ENCODE assay signal across 28 cellular contexts in the genomic region with DNA sequence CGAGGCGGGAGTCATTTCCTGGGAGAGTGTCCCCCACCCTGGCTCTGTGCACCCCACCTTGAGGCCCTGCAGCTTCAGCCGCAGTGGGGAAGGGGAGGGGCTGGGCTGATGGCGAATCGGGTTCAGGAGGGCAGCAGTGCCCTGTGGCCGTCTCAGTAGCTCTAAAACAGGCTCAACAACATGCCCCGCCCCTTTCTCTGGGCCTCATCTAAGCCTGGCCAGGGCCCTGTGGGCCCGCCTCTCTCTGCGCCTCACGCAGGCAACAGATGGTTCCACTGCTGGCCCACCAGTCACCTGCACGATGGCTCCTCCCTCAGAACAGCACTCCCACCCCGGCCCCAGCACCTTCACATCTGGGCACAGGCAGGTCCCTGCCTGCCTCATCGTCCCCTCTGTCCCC. TPM values are rescaled to one million over a fixed set of nuclear protein-coding genes. Genes with fewer than 3 reads are reported as not detected.
DNase-seq lines count a peak whose midpoint lies in the region; ATAC-seq and TF ChIP-seq lines count a peak whose summit lies in the region.
"Had no signal": no experiment of that assay in that cellular context is flagged by ENCODE, and none has a peak within 500 bp of the region (broad histone marks: within the 10 kb centered on the region; RNA-seq: fewer than 3 reads in every experiment).

No MANE protein-coding gene starts in this region.

- CTCF ChIA-PET in HEK293T (lab: Yijun Ruan, JAX): no interaction called here

- H3K4me3 ChIP-seq in right atrium auricular region (no peak overlapping the region), endodermal cell (ENCODE audit: low read length) (no peak overlapping the region), ascending aorta (no peak overlapping the region)
- H3K4me3 ChIP-seq: GM23248, SK-N-MC, skin epidermis had no signal

- no peaks in the 10 kb centered on the region for H3K36me3 Mint-ChIP-seq in endodermal cell (ENCODE audit: low read depth)

- intact Hi-C loops in cardiac septum (cut with DNase I) (no loop called here), ascending aorta (cut with DNase I) (no loop called here)

- H3K9me3 Mint-ChIP-seq in endodermal cell: peaks cover 16% of the 10 kb centered on the region

- H3K4me1 Mint-ChIP-seq in endodermal cell: no peaks in the 10 kb centered on the region
- H3K4me1 Mint-ChIP-seq: activated CD4-positive, alpha-beta T cell treated with anti-CD3 and anti-CD28 coated beads, Interleukin-2, amount 10 ng/mL, durations not matched to agents 24 days and 14 days; activated naive CD8-positive, alpha-beta T cell treated with anti-CD3 and anti-CD28 coated beads, Interleukin-2, amount 10 ng/mL, durations not matched to agents 7 days and 5 days had no signal

- peak; percentile 62 for DNase-seq in cardiac septum (ENCODE audit: low spot score)
- no peak for DNase-seq in right atrium auricular region (ENCODE audit: low spot score)
- DNase-seq in endodermal cell: peak; percentile 69
- peak; percentile 81 for DNase-seq in left kidney (ENCODE audit: low read depth, low spot score)
- DNase-seq in pons (ENCODE audit: low spot score): no peak
- DNase-seq in HEK293T (ENCODE audit: extremely low spot score): no peak
- no peak for DNase-seq in ascending aorta (ENCODE audit: low spot score in 2 of 2)
- DNase-seq: activated CD4-positive, alpha-beta T cell treated with anti-CD3 and anti-CD28 coated beads, Interleukin-2, amount 10 ng/mL, durations not matched to agents 24 days and 14 days; activated gamma-delta T cell; activated naive CD8-positive, alpha-beta T cell treated with anti-CD3 and anti-CD28 coated beads, Interleukin-2, amount 10 ng/mL, durations not matched to agents 7 days and 5 days; activated T-cell treated with anti-CD3 and anti-CD28 coated beads, Interleukin-2, amount 50 U/mL, for 24 hours; CD4-positive, alpha-beta T cell; GM23248; NCI-H1092 treated with DMSO at 0.1 percent for 48 hours; NCI-H187; NCI-H2227 treated with DMSO at 0.1 percent for 48 hours; NCI-H526 treated with DMSO at 0.1 percent for 48 hours; nucleus accumbens had no signal

- H3K9ac ChIP-seq in endodermal cell (ENCODE audit: extremely low read depth, low read length, poor library complexity, severe bottlenecking): no peak overlapping the region
- H3K9ac ChIP-seq: GM23248 had no signal

- POLR2A ChIA-PET in HEK293T (lab: Yijun Ruan, JAX): no interaction called here

- no peaks in the 10 kb centered on the region for H3K36me3 ChIP-seq in right atrium auricular region
- H3K36me3 ChIP-seq in endodermal cell (ENCODE audit: control insufficient read depth, insufficient read depth, low read length): no peaks in the 10 kb centered on the region
- no peaks in the 10 kb centered on the region for H3K36me3 ChIP-seq in ascending aorta

- no peaks in the 10 kb centered on the region for H3K4me1 ChIP-seq in right atrium auricular region
- no peaks in the 10 kb centered on the region for H3K4me1 ChIP-seq in endodermal cell (ENCODE audit: control insufficient read depth, insufficient read depth, low read length)
- no peaks in the 10 kb centered on the region for H3K4me1 ChIP-seq in ascending aorta

- 84 to 85% methylated on average over 7 to 13 of the region's 13 CpGs for WGBS in endodermal cell (ENCODE audit: insufficient coverage in 1 of 2, insufficient read length in 1 of 2), 2 experiments

- H3K27me3 ChIP-seq in right atrium auricular region (no peaks in the 10 kb centered on the region), endodermal cell (ENCODE audit: control insufficient read depth, insufficient read depth, low read length, poor library complexity, severe bottlenecking) (no peaks in the 10 kb centered on the region), ascending aorta (no peaks in the 10 kb centered on the region)

- H3K27me3 Mint-ChIP-seq in endodermal cell (ENCODE audit: insufficient read depth): no peaks in the 10 kb centered on the region

- TF ChIP-seq CTCF in right atrium auricular region (IDR thresholded peaks at IDR 0.05) (no peak), endodermal cell (conservative IDR thresholded peaks at IDR 0.05) (no peak), ascending aorta (IDR thresholded peaks at IDR 0.05) (no peak)

- H3K27ac Mint-ChIP-seq in endodermal cell: no peak overlapping the region
- H3K27ac Mint-ChIP-seq: activated CD4-positive, alpha-beta T cell treated with anti-CD3 and anti-CD28 coated beads, Interleukin-2, amount 10 ng/mL, durations not matched to agents 24 days and 14 days; activated naive CD8-positive, alpha-beta T cell treated with anti-CD3 and anti-CD28 coated beads, Interleukin-2, amount 10 ng/mL, durations not matched to agents 7 days and 5 days; activated T-cell treated with anti-CD3 and anti-CD28 coated beads, Interleukin-2, amount 50 U/mL, for 24 hours; CD4-positive, alpha-beta T cell; memory B cell; stimulated activated naive CD8-positive, alpha-beta T cell treated with anti-CD3 and anti-CD28 coated beads, Interleukin-15, Interleukin-2, amounts not matched to agents 100 ng/mL and 50 ng/mL, for 24 hours; T-helper 1 cell treated with Interleukin-12 subunit alpha and Interleukin-12 subunit beta and Interleukin-4 antibody, amounts not matched to agents 30 μg/mL and 1 μg/mL, for 36 hours had no signal

- no peak overlapping the region for H3K27ac ChIP-seq in right atrium auricular region
- H3K27ac ChIP-seq in endodermal cell (ENCODE audit: low read depth, low read length): no peak overlapping the region
- no peak overlapping the region for H3K27ac ChIP-seq in ascending aorta
- H3K27ac ChIP-seq: GM23248, SK-N-MC, skin epidermis had no signal

- H3K9me3 ChIP-seq in right atrium auricular region: no peaks in the 10 kb centered on the region
- peaks cover 5% of the 10 kb centered on the region for H3K9me3 ChIP-seq in endodermal cell (ENCODE audit: control insufficient read depth, low read length)
- no peaks in the 10 kb centered on the region for H3K9me3 ChIP-seq in ascending aorta

- no peak for ATAC-seq in GM18517 (IDR thresholded peaks at IDR 0.05; ENCODE audit: unreplicated experiment)

- H3K4me3 Mint-ChIP-seq in endodermal cell: no peak overlapping the region
- H3K4me3 Mint-ChIP-seq: activated CD4-positive, alpha-beta T cell treated with anti-CD3 and anti-CD28 coated beads, Interleukin-2, amount 10 ng/mL, durations not matched to agents 24 days and 14 days; activated naive CD8-positive, alpha-beta T cell treated with anti-CD3 and anti-CD28 coated beads, Interleukin-2, amount 10 ng/mL, durations not matched to agents 7 days and 5 days; activated T-cell treated with anti-CD3 and anti-CD28 coated beads, Interleukin-2, amount 50 U/mL, for 24 hours; CD4-positive, alpha-beta T cell; memory B cell; stimulated activated naive CD8-positive, alpha-beta T cell treated with anti-CD3 and anti-CD28 coated beads, Interleukin-15, Interleukin-2, amounts not matched to agents 100 ng/mL and 50 ng/mL, for 24 hours; T-helper 1 cell treated with Interleukin-12 subunit alpha and Interleukin-12 subunit beta and Interleukin-4 antibody, amounts not matched to agents 30 μg/mL and 1 μg/mL, for 36 hours had no signal

TF ChIP-seq in HEK293T, 16 proteins besides CTCF, POLR2A, EP300 and RAD21:
- TF ChIP-seq SUZ12 (IDR thresholded peaks at IDR 0.05): no peak
- TF ChIP-seq TARDBP (IDR thresholded peaks at IDR 0.05): no peak
- TF ChIP-seq HDGF (IDR thresholded peaks at IDR 0.05; ENCODE audit: borderline replicate concordance): no peak
- TF ChIP-seq ARNT (IDR thresholded peaks at IDR 0.05): no peak
- no peak for TF ChIP-seq FOXA1 (IDR thresholded peaks at IDR 0.05)
- no peak for TF ChIP-seq BHLHE40 (IDR thresholded peaks at IDR 0.05; ENCODE audit: borderline replicate concordance)
- TF ChIP-seq FOXK2 (IDR thresholded peaks at IDR 0.05): no peak
- no peak for TF ChIP-seq L3MBTL2 (conservative IDR thresholded peaks at IDR 0.05)
- no peak for TF ChIP-seq LEF1 (IDR thresholded peaks at IDR 0.05; ENCODE audit: borderline replicate concordance)
- TF ChIP-seq SP1 (IDR thresholded peaks at IDR 0.05): no peak
- no peak for TF ChIP-seq ZNF384 (IDR thresholded peaks at IDR 0.05)
- TF ChIP-seq NFRKB (IDR thresholded peaks at IDR 0.05): no peak
- no peak for TF ChIP-seq FOXM1 (IDR thresholded peaks at IDR 0.05; ENCODE audit: borderline replicate concordance)
- TF ChIP-seq ELF4 (IDR thresholded peaks at IDR 0.05): no peak
- TF ChIP-seq, protein P1, sequence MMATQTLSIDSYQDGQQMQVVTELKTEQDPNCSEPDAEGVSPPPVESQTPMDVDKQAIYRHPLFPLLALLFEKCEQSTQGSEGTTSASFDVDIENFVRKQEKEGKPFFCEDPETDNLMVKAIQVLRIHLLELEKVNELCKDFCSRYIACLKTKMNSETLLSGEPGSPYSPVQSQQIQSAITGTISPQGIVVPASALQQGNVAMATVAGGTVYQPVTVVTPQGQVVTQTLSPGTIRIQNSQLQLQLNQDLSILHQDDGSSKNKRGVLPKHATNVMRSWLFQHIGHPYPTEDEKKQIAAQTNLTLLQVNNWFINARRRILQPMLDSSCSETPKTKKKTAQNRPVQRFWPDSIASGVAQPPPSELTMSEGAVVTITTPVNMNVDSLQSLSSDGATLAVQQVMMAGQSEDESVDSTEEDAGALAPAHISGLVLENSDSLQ (IDR thresholded peaks at IDR 0.05): no peak
- no peak for TF ChIP-seq CTBP1 (IDR thresholded peaks at IDR 0.05; ENCODE audit: borderline replicate concordance)

RNA-seq across cellular contexts. Expression of a gene that starts 30.2 kb away (rescaled TPM):
- 0.16 TPM for total RNA-seq in cardiac septum
- total RNA-seq in right atrium auricular region: not detected
- under 1 TPM in 1 of 2 donors, not detected in 1; 0.46 TPM for total RNA-seq in endodermal cell
- 9.6 TPM for polyA plus RNA-seq in endodermal cell (2013, experiment 1 of 2)
- polyA plus RNA-seq in endodermal cell (2013, experiment 2 of 2): 5.6 TPM
- total RNA-seq in ascending aorta: not detected
- total RNA-seq: activated CD4-positive, alpha-beta T cell treated with anti-CD3 and anti-CD28 coated beads, Interleukin-2, amount 10 ng/mL, durations not matched to agents 24 days and 14 days; activated naive CD8-positive, alpha-beta T cell treated with anti-CD3 and anti-CD28 coated beads, Interleukin-2, amount 10 ng/mL, durations not matched to agents 7 days and 5 days; CD4-positive, alpha-beta T cell; fibroblast of lung; GM23248; M059J; myocyte had no signal
- polyA plus RNA-seq: fibroblast of lung, GM23248 had no signal

RNA-seq across cellular contexts. Expression of a gene that starts 38.0 kb away (rescaled TPM):
- total RNA-seq in cardiac septum (0.22 TPM), right atrium auricular region (not detected), endodermal cell (under 1 TPM in 1 of 2 donors, not detected in 1; 0.44 TPM), ascending aorta (not detected)
- polyA plus RNA-seq in endodermal cell (2013, experiment 1 of 2): 0.53 TPM
- 0.46 TPM for polyA plus RNA-seq in endodermal cell (2013, experiment 2 of 2)
- total RNA-seq: activated CD4-positive, alpha-beta T cell treated with anti-CD3 and anti-CD28 coated beads, Interleukin-2, amount 10 ng/mL, durations not matched to agents 24 days and 14 days; dermis microvascular lymphatic vessel endothelial cell; fibroblast of lung; GM23248; M059J had no signal
- polyA plus RNA-seq: fibroblast of lung, GM23248 had no signal

RNA-seq across cellular contexts. Expression of a gene that starts 58.3 kb away (rescaled TPM):
- 49.5 TPM for total RNA-seq in cardiac septum
- 10 to 100 TPM; 19.1 to 20.7 TPM for total RNA-seq in right atrium auricular region
- 100 to 1,000 TPM; 159 to 208 TPM for total RNA-seq in endodermal cell
- polyA plus RNA-seq in endodermal cell (2013, experiment 1 of 2): 122 TPM
- polyA plus RNA-seq in endodermal cell (2013, experiment 2 of 2): 97.6 TPM
- 57.0 TPM for total RNA-seq in ascending aorta

Comparison
In these comparisons a context has a peak if more than half of its experiments do, and no peak if none do; other contexts are left out.
1. DNase-seq: peak in cardiac septum (single experiment), endodermal cell (single experiment) and left kidney (single experiment); none in right atrium auricular region (single experiment), pons (single experiment), HEK293T (single experiment) and ascending aorta (0 of 2).